9 cellular contexts compared by ENCODE assay signal in genomic region chr2:48346124-48346536, GRCh38. TPM values are rescaled to one million over a fixed set of nuclear protein-coding genes. Genes with fewer than 3 reads are reported as not detected.
DNase-seq lines count a peak whose midpoint lies in the region; ATAC-seq, FAIRE-seq and TF ChIP-seq lines count a peak whose summit lies in the region.
"Had no signal": no experiment of that assay in that cellular context is flagged by ENCODE, and none has a peak within 500 bp of the region (broad histone marks: within the 10 kb centered on the region; RNA-seq: fewer than 3 reads in every experiment).

No MANE protein-coding gene starts in this region.

- in situ Hi-C loops in GM23248 (cut with MboI), result no loop called here
- in situ Hi-C loops in astrocyte of the spinal cord (cut with HindIII; ENCODE audit: low sequenced_read_pairs), result no loop called here

- no peak overlapping the region for H3K9ac ChIP-seq in GM23248
- no peak overlapping the region for H3K9ac ChIP-seq in smooth muscle cell (ENCODE audit: low read depth)

- H3K79me2 ChIP-seq in GM23248 (ENCODE audit: insufficient read depth) (peaks cover 86% of the 10 kb centered on the region), smooth muscle cell (ENCODE audit: low read depth) (peaks cover 69% of the 10 kb centered on the region)

- FAIRE-seq in GM12891 (lab: Jason Lieb, UNC), result no peak

- 0 out of 2 replicates have a peak overlapping the region, but pooled peaks have one; percentile 0 for H3K4me3 ChIP-seq in GM23248
- H3K4me3 ChIP-seq in astrocyte of the spinal cord (ENCODE audit: low read depth, low read length), result no peak overlapping the region
- no peak overlapping the region for H3K4me3 ChIP-seq in smooth muscle cell

- H3K4me1 ChIP-seq in GM23248 (ENCODE audit: insufficient read depth), result peaks cover 34% of the 10 kb centered on the region
- peaks cover 36% of the 10 kb centered on the region for H3K4me1 ChIP-seq in smooth muscle cell (ENCODE audit: low read depth)

- peaks cover 12% of the 10 kb centered on the region for H3K36me3 ChIP-seq in GM23248 (ENCODE audit: low read depth)
- H3K36me3 ChIP-seq in smooth muscle cell (ENCODE audit: low read depth), result peaks cover 17% of the 10 kb centered on the region

- H3K27me3 ChIP-seq in GM23248 (replicated peaks; ENCODE audit: insufficient read depth), result no peaks in the 10 kb centered on the region
- no peaks in the 10 kb centered on the region for H3K27me3 ChIP-seq in smooth muscle cell (ENCODE audit: low read depth)

- DNase-seq in GM23248 (peak; percentile 87), astrocyte of the spinal cord (ENCODE audit: low read depth, low spot score) (peak; percentile 87), hippocampal formation (lab: John Stamatoyannopoulos, UW) (peak; percentile 11 to 67), smooth muscle cell (lab: John Stamatoyannopoulos, UW; ENCODE audit: unreplicated experiment) (no peak), GM12891 (ENCODE audit: insufficient read length, low spot score) (no peak), NCI-H510A (lab: John Stamatoyannopoulos, UW) (no peak)
- DNase-seq: activated CD8-positive, alpha-beta T cell treated with anti-CD3 and anti-CD28 coated beads for 36 hours had no signal

- H2AFZ ChIP-seq in GM23248 (no peak overlapping the region), smooth muscle cell (ENCODE audit: low read depth) (no peak overlapping the region)

- H3F3A ChIP-seq in GM23248 (ENCODE audit: insufficient read depth) (peaks cover 45% of the 10 kb centered on the region), smooth muscle cell (ENCODE audit: low read depth) (peaks cover 6% of the 10 kb centered on the region)

- no peak for ATAC-seq in HG03196 (IDR thresholded peaks at IDR 0.05; ENCODE audit: unreplicated experiment)
- ATAC-seq in GM21381 (IDR thresholded peaks at IDR 0.05; ENCODE audit: unreplicated experiment), result no peak
- ATAC-seq: activated CD8-positive, alpha-beta T cell treated with anti-CD3 and anti-CD28 coated beads for 36 hours had no signal

- H4K20me1 ChIP-seq in GM23248 (ENCODE audit: insufficient read depth) (no peaks in the 10 kb centered on the region), smooth muscle cell (ENCODE audit: low read depth) (peaks cover 6% of the 10 kb centered on the region)

- 22 to 28% methylated on average over 2 of the region's 2 CpGs for WGBS in GM23248 (ENCODE audit: low coverage in 1 of 2, low lambda C conversion rate in 2 of 2, missing lambda C conversion rate in 2 of 2), 2 experiments
- 13% methylated on average over 2 of the region's 2 CpGs for WGBS in smooth muscle cell (ENCODE audit: low lambda C conversion rate)

- no peak for TF ChIP-seq CTCF in astrocyte of the spinal cord (IDR thresholded peaks at IDR 0.05; ENCODE audit: low read depth, low read length)
- no peak for TF ChIP-seq CTCF in smooth muscle cell (IDR thresholded peaks at IDR 0.05; ENCODE audit: borderline replicate concordance, insufficient read depth, poor library complexity, severe bottlenecking)

- H3K27ac ChIP-seq in GM23248 (peak overlapping the region; percentile 50), smooth muscle cell (ENCODE audit: low read depth) (peak overlapping the region; percentile 85)

- H3K4me2 ChIP-seq in GM23248 (ENCODE audit: unreplicated experiment) (peak overlapping the region; percentile 44), smooth muscle cell (peak overlapping the region; percentile 76)

- no peak for TF ChIP-seq POLR2A in GM12891 (IDR thresholded peaks at IDR 0.05; ENCODE audit: low read depth, low read length)

- H3K9me3 ChIP-seq in GM23248 (ENCODE audit: low read depth) (peaks cover 7% of the 10 kb centered on the region), smooth muscle cell (replicated peaks; ENCODE audit: low read depth) (peaks cover 13% of the 10 kb centered on the region)

- H3K9me2 ChIP-seq in GM23248 (ENCODE audit: insufficient read depth), result no peaks in the 10 kb centered on the region

TF ChIP-seq in GM12891, 5 proteins besides CTCF, POLR2A, EP300 and RAD21:
- TF ChIP-seq POLR2AphosphoS5 (IDR thresholded peaks at IDR 0.05; ENCODE audit: low read depth, low read length) (no peak), PAX5 (IDR thresholded peaks at IDR 0.05; ENCODE audit: insufficient read depth, low read length, severe bottlenecking) (no peak), POU2F2 (IDR thresholded peaks at IDR 0.05; ENCODE audit: low read depth, low read length) (no peak), TAF1 (IDR thresholded peaks at IDR 0.05; ENCODE audit: low read depth, low read length) (no peak), SPI1 (IDR thresholded peaks at IDR 0.05; ENCODE audit: low read depth, low read length) (no peak)

RNA-seq across cellular contexts. Expression of gene FOXN2, which starts 31.6 kb away (rescaled TPM):
- 18.4 and 21.0 TPM in 2 replicates for total RNA-seq in GM23248 (2014; rRNA removed; shearing (Covaris generic))
- polyA plus RNA-seq in GM23248 (2016; fragmentation: Nextera tagmentation; extraction: Ambion mirVana) (10.3 and 11.5 TPM in 2 replicates), smooth muscle cell (5.3 and 6.0 TPM in 2 replicates)
- 21.9 and 29.1 TPM in 2 replicates for total RNA-seq in smooth muscle cell
- polyA plus RNA-seq in GM12891 (2012; ENCODE audit: low read depth, missing spikeins), result 5.0 TPM

Comparison
In these comparisons a context has a peak if more than half of its experiments do, and no peak if none do; other contexts are left out.
1. DNase-seq: peak in GM23248 (single experiment), astrocyte of the spinal cord (single experiment) and hippocampal formation (2 of 2); none in smooth muscle cell (single experiment), GM12891 (single experiment) and NCI-H510A (single experiment).